Comparison of ENCODE assay signal across 1 cellular context in the genomic region with DNA sequence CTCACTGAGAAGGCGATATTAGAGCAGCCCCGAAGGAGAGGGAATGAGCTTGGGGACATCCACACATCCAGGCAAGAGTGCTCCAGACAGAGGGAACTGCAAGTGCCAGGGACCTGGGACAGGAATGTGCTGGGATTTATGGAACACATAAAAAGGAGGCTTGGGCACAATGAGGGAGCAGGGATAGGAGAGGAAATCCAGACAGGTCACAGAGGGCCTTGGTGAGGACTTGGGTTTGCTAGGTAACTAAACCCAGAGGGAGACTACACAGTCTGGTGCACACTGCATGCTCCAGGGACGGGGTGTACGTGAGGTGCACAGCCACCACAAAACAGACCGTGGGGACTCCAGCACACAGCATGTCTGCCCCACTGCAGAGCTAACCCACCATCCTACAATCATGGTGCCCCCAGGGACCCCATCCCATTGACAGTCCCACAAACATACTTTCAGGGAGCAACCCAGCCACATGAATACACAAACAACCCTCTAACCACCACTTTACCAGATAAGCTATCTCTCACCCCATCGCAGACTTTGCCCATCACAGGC.
TF ChIP-seq lines count a peak whose summit lies in the region.

No MANE protein-coding gene starts in this region.

TF ChIP-seq in GM12878, 131 proteins besides CTCF, POLR2A, EP300 and RAD21 (continued from another document):
- TF ChIP-seq, protein P1, sequence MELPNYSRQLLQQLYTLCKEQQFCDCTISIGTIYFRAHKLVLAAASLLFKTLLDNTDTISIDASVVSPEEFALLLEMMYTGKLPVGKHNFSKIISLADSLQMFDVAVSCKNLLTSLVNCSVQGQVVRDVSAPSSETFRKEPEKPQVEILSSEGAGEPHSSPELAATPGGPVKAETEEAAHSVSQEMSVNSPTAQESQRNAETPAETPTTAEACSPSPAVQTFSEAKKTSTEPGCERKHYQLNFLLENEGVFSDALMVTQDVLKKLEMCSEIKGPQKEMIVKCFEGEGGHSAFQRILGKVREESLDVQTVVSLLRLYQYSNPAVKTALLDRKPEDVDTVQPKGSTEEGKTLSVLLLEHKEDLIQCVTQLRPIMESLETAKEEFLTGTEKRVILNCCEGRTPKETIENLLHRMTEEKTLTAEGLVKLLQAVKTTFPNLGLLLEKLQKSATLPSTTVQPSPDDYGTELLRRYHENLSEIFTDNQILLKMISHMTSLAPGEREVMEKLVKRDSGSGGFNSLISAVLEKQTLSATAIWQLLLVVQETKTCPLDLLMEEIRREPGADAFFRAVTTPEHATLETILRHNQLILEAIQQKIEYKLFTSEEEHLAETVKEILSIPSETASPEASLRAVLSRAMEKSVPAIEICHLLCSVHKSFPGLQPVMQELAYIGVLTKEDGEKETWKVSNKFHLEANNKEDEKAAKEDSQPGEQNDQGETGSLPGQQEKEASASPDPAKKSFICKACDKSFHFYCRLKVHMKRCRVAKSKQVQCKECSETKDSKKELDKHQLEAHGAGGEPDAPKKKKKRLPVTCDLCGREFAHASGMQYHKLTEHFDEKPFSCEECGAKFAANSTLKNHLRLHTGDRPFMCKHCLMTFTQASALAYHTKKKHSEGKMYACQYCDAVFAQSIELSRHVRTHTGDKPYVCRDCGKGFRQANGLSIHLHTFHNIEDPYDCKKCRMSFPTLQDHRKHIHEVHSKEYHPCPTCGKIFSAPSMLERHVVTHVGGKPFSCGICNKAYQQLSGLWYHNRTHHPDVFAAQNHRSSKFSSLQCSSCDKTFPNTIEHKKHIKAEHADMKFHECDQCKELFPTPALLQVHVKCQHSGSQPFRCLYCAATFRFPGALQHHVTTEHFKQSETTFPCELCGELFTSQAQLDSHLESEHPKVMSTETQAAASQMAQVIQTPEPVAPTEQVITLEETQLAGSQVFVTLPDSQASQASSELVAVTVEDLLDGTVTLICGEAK (IDR thresholded peaks at IDR 0.05; ENCODE audit: borderline replicate concordance), result no peak
- TF ChIP-seq BMI1 (IDR thresholded peaks at IDR 0.05; ENCODE audit: borderline replicate concordance) (peak; percentile 10; the same call in 1 of the 2 replicates), NFIC (IDR thresholded peaks at IDR 0.05; ENCODE audit: low read depth, low read length) (no peak), ZNF622 (IDR thresholded peaks at IDR 0.05) (no peak), NRF1 (conservative IDR thresholded peaks at IDR 0.05; ENCODE audit: low read depth, low read length) (no peak), MXI1 (IDR thresholded peaks at IDR 0.05; ENCODE audit: low read depth, low read length) (no peak)
- TF ChIP-seq, protein P2, sequence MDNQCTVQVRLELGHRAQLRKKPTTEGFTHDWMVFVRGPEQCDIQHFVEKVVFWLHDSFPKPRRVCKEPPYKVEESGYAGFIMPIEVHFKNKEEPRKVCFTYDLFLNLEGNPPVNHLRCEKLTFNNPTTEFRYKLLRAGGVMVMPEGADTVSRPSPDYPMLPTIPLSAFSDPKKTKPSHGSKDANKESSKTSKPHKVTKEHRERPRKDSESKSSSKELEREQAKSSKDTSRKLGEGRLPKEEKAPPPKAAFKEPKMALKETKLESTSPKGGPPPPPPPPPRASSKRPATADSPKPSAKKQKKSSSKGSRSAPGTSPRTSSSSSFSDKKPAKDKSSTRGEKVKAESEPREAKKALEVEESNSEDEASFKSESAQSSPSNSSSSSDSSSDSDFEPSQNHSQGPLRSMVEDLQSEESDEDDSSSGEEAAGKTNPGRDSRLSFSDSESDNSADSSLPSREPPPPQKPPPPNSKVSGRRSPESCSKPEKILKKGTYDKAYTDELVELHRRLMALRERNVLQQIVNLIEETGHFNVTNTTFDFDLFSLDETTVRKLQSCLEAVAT (IDR thresholded peaks at IDR 0.05), result peak; percentile 97
